In the genomic region with DNA sequence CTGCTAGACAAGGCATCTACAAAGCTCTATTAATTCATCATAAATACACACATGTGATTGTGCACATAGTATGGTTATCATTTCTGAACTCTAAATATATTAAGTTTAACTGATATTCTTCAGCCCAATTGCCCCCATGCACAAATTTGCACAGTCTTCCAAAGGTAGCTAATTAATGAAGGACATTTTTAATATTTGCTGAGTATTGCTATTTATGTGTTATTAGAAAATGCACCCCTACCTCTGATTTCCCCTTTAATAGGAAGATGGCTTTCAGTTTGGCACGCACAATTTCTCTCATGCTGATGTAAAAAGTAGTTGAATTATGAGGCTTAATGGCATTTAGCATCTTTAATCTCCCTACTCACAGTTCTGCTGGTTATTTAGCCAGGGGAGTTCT, we compare ENCODE assay signal across 29 cellular contexts.
"Had no signal": no experiment of that assay in that cellular context is flagged by ENCODE, and none has a peak within 500 bp of the region (broad histone marks: within the 10 kb centered on the region; RNA-seq: fewer than 3 reads in every experiment).

No MANE protein-coding gene starts in this region.

- H3K4me1 Mint-ChIP-seq: stimulated activated effector memory CD8-positive, alpha-beta T cell treated with anti-CD3 and anti-CD28 coated beads, Interleukin-12 subunit alpha, Interleukin-12 subunit beta, amount 100 ng/mL, for 72 hours; stimulated activated memory B cell treated with anti-CD40 and anti-IgM and Interleukin-4, amounts not matched to agents 10 μg/mL and 1 μg/mL and 100 μg/mL, for 72 hours; stimulated activated naive B cell treated with anti-CD40 and anti-IgM and Interleukin-4, amounts not matched to agents 10 μg/mL and 1 μg/mL and 100 μg/mL, for 72 hours; stimulated activated naive CD8-positive, alpha-beta T cell treated with anti-CD3 and anti-CD28 coated beads, Interleukin-15, amount 100 ng/mL, for 72 hours had no signal

- FAIRE-seq: urothelium cell line had no signal

- H3K4me3 ChIP-seq: stomach, suprapubic skin, testis, thoracic aorta, thyroid gland, tibial artery, tibial nerve, transverse colon, upper lobe of left lung, upper lobe of right lung, uterus, vagina had no signal

- H3K27me3 ChIP-seq: stomach, suprapubic skin, testis, thyroid gland, tibial artery, tibial nerve, transverse colon, upper lobe of left lung, upper lobe of right lung, uterus, vagina had no signal

- H3K36me3 ChIP-seq: stomach, suprapubic skin, thoracic aorta, thyroid gland, tibial artery, tibial nerve, transverse colon, upper lobe of left lung, upper lobe of right lung, uterus, vagina had no signal

- H3K9me3 Mint-ChIP-seq: stimulated activated memory B cell treated with anti-CD40 and anti-IgM and Interleukin-4, amounts not matched to agents 10 μg/mL and 1 μg/mL and 100 μg/mL, for 72 hours; stimulated activated naive B cell treated with anti-CD40 and anti-IgM and Interleukin-4, amounts not matched to agents 10 μg/mL and 1 μg/mL and 100 μg/mL, for 72 hours; stimulated activated naive CD8-positive, alpha-beta T cell treated with anti-CD3 and anti-CD28 coated beads, Interleukin-15, amount 100 ng/mL, for 72 hours; type B pancreatic cell had no signal

- H3K27ac ChIP-seq: stomach, suprapubic skin, testis, thoracic aorta, thyroid gland, tibial artery, tibial nerve, transverse colon, upper lobe of left lung, upper lobe of right lung, uterus, vagina had no signal

- H3K27me3 Mint-ChIP-seq: stimulated activated memory B cell treated with anti-CD40 and anti-IgM and Interleukin-4, amounts not matched to agents 10 μg/mL and 1 μg/mL and 100 μg/mL, for 72 hours; stimulated activated naive B cell treated with anti-CD40 and anti-IgM and Interleukin-4, amounts not matched to agents 10 μg/mL and 1 μg/mL and 100 μg/mL, for 72 hours; stimulated activated naive CD8-positive, alpha-beta T cell treated with anti-CD3 and anti-CD28 coated beads, Interleukin-15, amount 100 ng/mL, for 72 hours; stimulated activated naive CD8-positive, alpha-beta T cell treated with anti-CD3 and anti-CD28 coated beads, Interleukin-15, Interleukin-2, amounts not matched to agents 100 ng/mL and 50 ng/mL, for 24 hours; type B pancreatic cell had no signal

- H3K4me1 ChIP-seq: stomach, suprapubic skin, testis, thyroid gland, tibial artery, tibial nerve, transverse colon, upper lobe of left lung, upper lobe of right lung, uterus, vagina had no signal

- H3K36me3 Mint-ChIP-seq: stimulated activated effector memory CD8-positive, alpha-beta T cell treated with anti-CD3 and anti-CD28 coated beads, Interleukin-12 subunit alpha, Interleukin-12 subunit beta, amount 100 ng/mL, for 72 hours; stimulated activated memory B cell treated with anti-CD40 and anti-IgM and Interleukin-4, amounts not matched to agents 10 μg/mL and 1 μg/mL and 100 μg/mL, for 72 hours; stimulated activated naive B cell treated with anti-CD40 and anti-IgM and Interleukin-4, amounts not matched to agents 10 μg/mL and 1 μg/mL and 100 μg/mL, for 72 hours; type B pancreatic cell had no signal

- DNase-seq: stimulated activated CD4-positive, alpha-beta T cell treated with anti-CD3 and anti-CD28 coated beads, Interleukin-2, amount 100 ng/mL, for 48 hours; stimulated activated CD4-positive, alpha-beta T cell treated with anti-CD3 and anti-CD28 coated beads, Interleukin-4, amount 100 ng/mL, for 1 hour; stimulated activated CD4-positive, alpha-beta T cell treated with anti-CD3 and anti-CD28 coated beads, Interleukin-4, amount 100 ng/mL, for 24 hours; stimulated activated CD4-positive, alpha-beta T cell treated with anti-CD3 and anti-CD28 coated beads, Interleukin-4, amount 100 ng/mL, for 4 hours; stimulated activated CD8-positive, alpha-beta memory T cell treated with anti-CD3 and anti-CD28 coated beads, Interleukin-4, amount 100 ng/mL, for 48 hours; stimulated activated naive B cell treated with anti-CD40 and anti-IgM and Interleukin-4, amounts not matched to agents 10 μg/mL and 1 μg/mL and 100 μg/mL, for 72 hours; stimulated activated naive CD4-positive, alpha-beta T cell; stimulated activated naive CD4-positive, alpha-beta T cell treated with Interleukin-2 at 50 U/mL for 16 hours; stimulated activated naive CD8-positive, alpha-beta T cell treated with anti-CD3 and anti-CD28 coated beads, Interleukin-15, amount 100 ng/mL, for 72 hours; stimulated activated naive CD8-positive, alpha-beta T cell treated with anti-CD3 and anti-CD28 coated beads, Interleukin-15, Interleukin-2, amounts not matched to agents 100 U/mL and 50 U/mL, for 24 hours; stomach; substantia nigra; testis; thyroid gland; tibial artery; transverse colon; trophoblast cell; upper lobe of left lung; upper lobe of right lung; uterus had no signal

- H3K9me3 ChIP-seq: stomach, suprapubic skin, testis, thoracic aorta, thyroid gland, tibial artery, tibial nerve, transverse colon, upper lobe of left lung, upper lobe of right lung, uterus, vagina had no signal

- ATAC-seq: stimulated activated effector memory CD8-positive, alpha-beta T cell treated with anti-CD3 and anti-CD28 coated beads, Interleukin-12 subunit alpha, Interleukin-12 subunit beta, amount 100 ng/mL, for 72 hours; stimulated activated memory B cell treated with anti-CD40 and anti-IgM and Interleukin-4, amounts not matched to agents 10 μg/mL and 1 μg/mL and 100 μg/mL, for 72 hours; stimulated activated naive B cell treated with anti-CD40 and anti-IgM and Interleukin-4, amounts not matched to agents 10 μg/mL and 1 μg/mL and 100 μg/mL, for 72 hours; stimulated activated naive CD8-positive, alpha-beta T cell treated with anti-CD3 and anti-CD28 coated beads, Interleukin-15, amount 100 ng/mL, for 72 hours; stimulated activated naive CD8-positive, alpha-beta T cell treated with anti-CD3 and anti-CD28 coated beads, Interleukin-15, Interleukin-2, amounts not matched to agents 100 U/mL and 50 U/mL, for 24 hours; upper lobe of right lung had no signal

- H3K4me3 Mint-ChIP-seq: stimulated activated effector memory CD8-positive, alpha-beta T cell treated with anti-CD3 and anti-CD28 coated beads, Interleukin-12 subunit alpha, Interleukin-12 subunit beta, amount 100 ng/mL, for 72 hours; stimulated activated memory B cell treated with anti-CD40 and anti-IgM and Interleukin-4, amounts not matched to agents 10 μg/mL and 1 μg/mL and 100 μg/mL, for 72 hours; stimulated activated naive B cell treated with anti-CD40 and anti-IgM and Interleukin-4, amounts not matched to agents 10 μg/mL and 1 μg/mL and 100 μg/mL, for 72 hours; stimulated activated naive CD8-positive, alpha-beta T cell treated with anti-CD3 and anti-CD28 coated beads, Interleukin-15, amount 100 ng/mL, for 72 hours; stimulated activated naive CD8-positive, alpha-beta T cell treated with anti-CD3 and anti-CD28 coated beads, Interleukin-15, Interleukin-2, amounts not matched to agents 100 ng/mL and 50 ng/mL, for 24 hours; type B pancreatic cell had no signal

- H3K27ac Mint-ChIP-seq: stimulated activated effector memory CD8-positive, alpha-beta T cell treated with anti-CD3 and anti-CD28 coated beads, Interleukin-12 subunit alpha, Interleukin-12 subunit beta, amount 100 ng/mL, for 72 hours; stimulated activated memory B cell treated with anti-CD40 and anti-IgM and Interleukin-4, amounts not matched to agents 10 μg/mL and 1 μg/mL and 100 μg/mL, for 72 hours; stimulated activated naive B cell treated with anti-CD40 and anti-IgM and Interleukin-4, amounts not matched to agents 10 μg/mL and 1 μg/mL and 100 μg/mL, for 72 hours; stimulated activated naive CD8-positive, alpha-beta T cell treated with anti-CD3 and anti-CD28 coated beads, Interleukin-15, Interleukin-2, amounts not matched to agents 100 ng/mL and 50 ng/mL, for 24 hours; type B pancreatic cell had no signal
